In genomic region chr16:52353249-52353648, GRCh38 we compare ENCODE assay signal across 11 cellular contexts.
"Had no signal": no experiment of that assay in that cellular context is flagged by ENCODE, and none has a peak within 500 bp of the region (broad histone marks: within the 10 kb centered on the region; RNA-seq: fewer than 3 reads in every experiment).

No MANE protein-coding gene starts in this region.

- H3K36me3 ChIP-seq: HAP-1 had no signal

- ATAC-seq: GM23338, HCT116 had no signal

- H3K4me3 ChIP-seq: GM23248, GM23338, HAP-1 had no signal

- H3K4me2 ChIP-seq: GM23338 had no signal

- FAIRE-seq: H1, H54 had no signal

- H3K9ac ChIP-seq: GM23248 had no signal

- H3K27ac ChIP-seq: GM23248 had no signal

- DNase-seq: GM23248, GOT3, H7, H9, HCEC 1CT, HFFc6 had no signal

- H3K4me1 ChIP-seq: HAP-1 had no signal

- H2AFZ ChIP-seq: GM23248, GM23338 had no signal
